In the genomic region with DNA sequence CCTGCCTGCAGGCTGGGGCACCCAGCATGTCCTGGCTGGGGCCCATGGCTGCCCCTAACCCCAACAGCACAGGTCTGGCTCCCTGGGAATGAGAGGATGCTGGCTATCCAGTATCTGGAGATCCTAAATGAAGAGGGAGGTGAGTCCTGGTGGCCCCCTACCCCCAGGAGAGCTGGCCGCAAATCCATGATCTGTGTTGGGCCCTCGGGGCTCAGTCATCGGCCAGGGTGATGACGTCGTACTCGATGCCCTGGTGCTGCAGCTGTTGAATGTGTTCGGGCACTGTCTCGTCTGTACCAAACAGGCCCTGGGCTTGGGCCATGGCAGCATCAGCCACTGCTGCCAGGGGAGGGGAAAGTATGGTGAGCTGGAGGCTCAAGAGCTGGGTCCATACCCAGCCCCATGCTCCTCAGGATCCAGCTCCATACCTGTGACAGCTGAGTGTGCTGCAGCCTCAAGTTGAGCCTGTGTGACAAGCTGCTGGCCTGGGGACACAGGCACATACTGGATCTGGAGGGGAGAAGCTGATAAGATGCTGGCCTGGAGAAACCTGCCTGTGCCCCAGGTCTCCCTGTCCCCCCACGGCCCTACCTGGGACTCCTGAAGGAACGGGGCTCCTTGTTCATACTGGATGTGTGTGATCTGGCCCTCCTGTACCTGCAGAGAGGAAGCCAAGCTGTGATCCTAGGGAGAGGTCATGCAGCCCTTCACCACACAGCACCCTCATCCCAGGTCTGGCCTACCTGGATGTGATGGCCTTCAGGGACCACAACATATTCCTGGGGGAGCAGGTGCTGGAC, we compare ENCODE assay signal across 2 cellular contexts.
TF ChIP-seq lines count a peak whose summit lies in the region.

No MANE protein-coding gene starts in this region.

TF ChIP-seq in SK-N-SH treated with all-trans-retinoic acid at 6 μM for 48 hours, 23 proteins besides CTCF, POLR2A, EP300 and RAD21 (continued from another document):
- TF ChIP-seq, protein P1, sequence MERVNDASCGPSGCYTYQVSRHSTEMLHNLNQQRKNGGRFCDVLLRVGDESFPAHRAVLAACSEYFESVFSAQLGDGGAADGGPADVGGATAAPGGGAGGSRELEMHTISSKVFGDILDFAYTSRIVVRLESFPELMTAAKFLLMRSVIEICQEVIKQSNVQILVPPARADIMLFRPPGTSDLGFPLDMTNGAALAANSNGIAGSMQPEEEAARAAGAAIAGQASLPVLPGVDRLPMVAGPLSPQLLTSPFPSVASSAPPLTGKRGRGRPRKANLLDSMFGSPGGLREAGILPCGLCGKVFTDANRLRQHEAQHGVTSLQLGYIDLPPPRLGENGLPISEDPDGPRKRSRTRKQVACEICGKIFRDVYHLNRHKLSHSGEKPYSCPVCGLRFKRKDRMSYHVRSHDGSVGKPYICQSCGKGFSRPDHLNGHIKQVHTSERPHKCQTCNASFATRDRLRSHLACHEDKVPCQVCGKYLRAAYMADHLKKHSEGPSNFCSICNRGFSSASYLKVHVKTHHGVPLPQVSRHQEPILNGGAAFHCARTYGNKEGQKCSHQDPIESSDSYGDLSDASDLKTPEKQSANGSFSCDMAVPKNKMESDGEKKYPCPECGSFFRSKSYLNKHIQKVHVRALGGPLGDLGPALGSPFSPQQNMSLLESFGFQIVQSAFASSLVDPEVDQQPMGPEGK (CRISPR knock-in tag; IDR thresholded peaks at IDR 0.05; ENCODE audit: borderline replicate concordance) = no peak
- TF ChIP-seq CSDC2 (CRISPR knock-in tag; IDR thresholded peaks at IDR 0.05) = no peak
- no peak for TF ChIP-seq ESRRG (CRISPR knock-in tag; IDR thresholded peaks at IDR 0.05)

TF ChIP-seq in SK-N-SH, 30 proteins besides CTCF, POLR2A, EP300 and RAD21 (continued from another document):
- TF ChIP-seq NRF1 (IDR thresholded peaks at IDR 0.05; ENCODE audit: low read depth, low read length) (no peak), POLR2AphosphoS5 (IDR thresholded peaks at IDR 0.05; ENCODE audit: low read depth, low read length) (no peak), RFX5 (IDR thresholded peaks at IDR 0.05; ENCODE audit: low read length) (no peak)
- TF ChIP-seq, protein P2, sequence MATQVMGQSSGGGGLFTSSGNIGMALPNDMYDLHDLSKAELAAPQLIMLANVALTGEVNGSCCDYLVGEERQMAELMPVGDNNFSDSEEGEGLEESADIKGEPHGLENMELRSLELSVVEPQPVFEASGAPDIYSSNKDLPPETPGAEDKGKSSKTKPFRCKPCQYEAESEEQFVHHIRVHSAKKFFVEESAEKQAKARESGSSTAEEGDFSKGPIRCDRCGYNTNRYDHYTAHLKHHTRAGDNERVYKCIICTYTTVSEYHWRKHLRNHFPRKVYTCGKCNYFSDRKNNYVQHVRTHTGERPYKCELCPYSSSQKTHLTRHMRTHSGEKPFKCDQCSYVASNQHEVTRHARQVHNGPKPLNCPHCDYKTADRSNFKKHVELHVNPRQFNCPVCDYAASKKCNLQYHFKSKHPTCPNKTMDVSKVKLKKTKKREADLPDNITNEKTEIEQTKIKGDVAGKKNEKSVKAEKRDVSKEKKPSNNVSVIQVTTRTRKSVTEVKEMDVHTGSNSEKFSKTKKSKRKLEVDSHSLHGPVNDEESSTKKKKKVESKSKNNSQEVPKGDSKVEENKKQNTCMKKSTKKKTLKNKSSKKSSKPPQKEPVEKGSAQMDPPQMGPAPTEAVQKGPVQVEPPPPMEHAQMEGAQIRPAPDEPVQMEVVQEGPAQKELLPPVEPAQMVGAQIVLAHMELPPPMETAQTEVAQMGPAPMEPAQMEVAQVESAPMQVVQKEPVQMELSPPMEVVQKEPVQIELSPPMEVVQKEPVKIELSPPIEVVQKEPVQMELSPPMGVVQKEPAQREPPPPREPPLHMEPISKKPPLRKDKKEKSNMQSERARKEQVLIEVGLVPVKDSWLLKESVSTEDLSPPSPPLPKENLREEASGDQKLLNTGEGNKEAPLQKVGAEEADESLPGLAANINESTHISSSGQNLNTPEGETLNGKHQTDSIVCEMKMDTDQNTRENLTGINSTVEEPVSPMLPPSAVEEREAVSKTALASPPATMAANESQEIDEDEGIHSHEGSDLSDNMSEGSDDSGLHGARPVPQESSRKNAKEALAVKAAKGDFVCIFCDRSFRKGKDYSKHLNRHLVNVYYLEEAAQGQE (IDR thresholded peaks at IDR 0.05; ENCODE audit: low read depth, low read length) = no peak
- TF ChIP-seq, protein P3, sequence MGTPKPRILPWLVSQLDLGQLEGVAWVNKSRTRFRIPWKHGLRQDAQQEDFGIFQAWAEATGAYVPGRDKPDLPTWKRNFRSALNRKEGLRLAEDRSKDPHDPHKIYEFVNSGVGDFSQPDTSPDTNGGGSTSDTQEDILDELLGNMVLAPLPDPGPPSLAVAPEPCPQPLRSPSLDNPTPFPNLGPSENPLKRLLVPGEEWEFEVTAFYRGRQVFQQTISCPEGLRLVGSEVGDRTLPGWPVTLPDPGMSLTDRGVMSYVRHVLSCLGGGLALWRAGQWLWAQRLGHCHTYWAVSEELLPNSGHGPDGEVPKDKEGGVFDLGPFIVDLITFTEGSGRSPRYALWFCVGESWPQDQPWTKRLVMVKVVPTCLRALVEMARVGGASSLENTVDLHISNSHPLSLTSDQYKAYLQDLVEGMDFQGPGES (IDR thresholded peaks at IDR 0.05; ENCODE audit: low read depth, low read length) = no peak
- TF ChIP-seq, protein P4, sequence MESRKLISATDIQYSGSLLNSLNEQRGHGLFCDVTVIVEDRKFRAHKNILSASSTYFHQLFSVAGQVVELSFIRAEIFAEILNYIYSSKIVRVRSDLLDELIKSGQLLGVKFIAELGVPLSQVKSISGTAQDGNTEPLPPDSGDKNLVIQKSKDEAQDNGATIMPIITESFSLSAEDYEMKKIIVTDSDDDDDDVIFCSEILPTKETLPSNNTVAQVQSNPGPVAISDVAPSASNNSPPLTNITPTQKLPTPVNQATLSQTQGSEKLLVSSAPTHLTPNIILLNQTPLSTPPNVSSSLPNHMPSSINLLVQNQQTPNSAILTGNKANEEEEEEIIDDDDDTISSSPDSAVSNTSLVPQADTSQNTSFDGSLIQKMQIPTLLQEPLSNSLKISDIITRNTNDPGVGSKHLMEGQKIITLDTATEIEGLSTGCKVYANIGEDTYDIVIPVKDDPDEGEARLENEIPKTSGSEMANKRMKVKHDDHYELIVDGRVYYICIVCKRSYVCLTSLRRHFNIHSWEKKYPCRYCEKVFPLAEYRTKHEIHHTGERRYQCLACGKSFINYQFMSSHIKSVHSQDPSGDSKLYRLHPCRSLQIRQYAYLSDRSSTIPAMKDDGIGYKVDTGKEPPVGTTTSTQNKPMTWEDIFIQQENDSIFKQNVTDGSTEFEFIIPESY (IDR thresholded peaks at IDR 0.05; ENCODE audit: borderline replicate concordance, low read depth) = no peak
